In genomic region chrX:41329101-41329500, GRCh38 we compare ENCODE assay signal across 24 cellular contexts.
"Had no signal": no experiment of that assay in that cellular context is flagged by ENCODE, and none has a peak within 500 bp of the region (broad histone marks: within the 10 kb centered on the region; RNA-seq: fewer than 3 reads in every experiment).

No MANE protein-coding gene starts in this region.

- H3K4me2 ChIP-seq: hepatocyte had no signal

- H3K27ac Mint-ChIP-seq: mesothelial cell of epicardium; progenitor cell of endocrine pancreas; stimulated activated naive B cell treated with anti-CD40 and anti-IgM and Interleukin-4, amounts not matched to agents 10 μg/mL and 1 μg/mL and 100 μg/mL, for 72 hours had no signal

- ATAC-seq: natural killer cell treated with Interleukin-12 subunit alpha and Interleukin-12 subunit beta and Interleukin-15 and Interleukin-18, amount 100 ng/mL, for 72 hours; right lobe of liver; stimulated activated naive B cell treated with anti-CD40 and anti-IgM and Interleukin-4, amounts not matched to agents 10 μg/mL and 1 μg/mL and 100 μg/mL, for 72 hours; stimulated activated naive CD8-positive, alpha-beta T cell treated with anti-CD3 and anti-CD28 coated beads, Interleukin-15, Interleukin-2, amounts not matched to agents 100 U/mL and 50 U/mL, for 24 hours had no signal

- H3K4me3 ChIP-seq: hepatocyte, left ventricle myocardium inferior, lung, ovary, right atrium auricular region, right lobe of liver, skin epidermis, stomach, testis, thyroid gland, transverse colon, uterus had no signal

- H2AFZ ChIP-seq: hepatocyte had no signal

- DNase-seq: islet precursor cell; left ventricle myocardium inferior; mesendoderm; naive B cell; ovary; right lobe of liver; stimulated activated CD4-positive, alpha-beta T cell treated with anti-CD3 and anti-CD28 coated beads, Interleukin-12 subunit alpha, Interleukin-12 subunit beta, amount 100 ng/mL, for 4 hours; stimulated activated CD4-positive, alpha-beta T cell treated with anti-CD3 and anti-CD28 coated beads, Interleukin-15, amount 100 ng/mL, for 24 hours; stimulated activated CD4-positive, alpha-beta T cell treated with anti-CD3 and anti-CD28 coated beads, Interleukin-2, amount 100 ng/mL, for 24 hours; stimulated activated CD4-positive, alpha-beta T cell treated with anti-CD3 and anti-CD28 coated beads, Interleukin-4, amount 100 ng/mL, for 1 hour; stimulated activated naive B cell treated with anti-CD40 and anti-IgM and Interleukin-4, amounts not matched to agents 10 μg/mL and 1 μg/mL and 100 μg/mL, for 72 hours; stimulated activated naive CD8-positive, alpha-beta T cell treated with anti-CD3 and anti-CD28 coated beads, Interleukin-15, Interleukin-2, amounts not matched to agents 100 U/mL and 50 U/mL, for 24 hours; stomach; testis; thyroid gland; transverse colon; uterus had no signal

- H3K4me1 ChIP-seq: testis, uterus had no signal

- H3K36me3 Mint-ChIP-seq: mesothelial cell of epicardium; natural killer cell treated with Interleukin-12 subunit alpha and Interleukin-12 subunit beta and Interleukin-15 and Interleukin-18, amount 100 ng/mL, for 72 hours had no signal

- H3K27me3 Mint-ChIP-seq: progenitor cell of endocrine pancreas had no signal

- H3K9me3 Mint-ChIP-seq: natural killer cell treated with Interleukin-12 subunit alpha and Interleukin-12 subunit beta and Interleukin-15 and Interleukin-18, amount 100 ng/mL, for 72 hours; stimulated activated naive B cell treated with anti-CD40 and anti-IgM and Interleukin-4, amounts not matched to agents 10 μg/mL and 1 μg/mL and 100 μg/mL, for 72 hours had no signal

- H3K27me3 ChIP-seq: hepatocyte, ovary, right atrium auricular region, right lobe of liver, stomach, testis, thyroid gland, transverse colon, uterus had no signal

- H3K36me3 ChIP-seq: left ventricle myocardium inferior, ovary, right atrium auricular region, right lobe of liver, stomach, thyroid gland, transverse colon, uterus had no signal

- H3K4me3 Mint-ChIP-seq: mesothelial cell of epicardium; stimulated activated naive B cell treated with anti-CD40 and anti-IgM and Interleukin-4, amounts not matched to agents 10 μg/mL and 1 μg/mL and 100 μg/mL, for 72 hours had no signal

- H3K27ac ChIP-seq: hepatocyte, left ventricle myocardium inferior, ovary, right atrium auricular region, skin epidermis, stomach, testis, thyroid gland, transverse colon, uterus had no signal

- H3K9me3 ChIP-seq: left ventricle myocardium inferior, ovary, right atrium auricular region, right lobe of liver, stomach, testis, thyroid gland, transverse colon, uterus had no signal
